10 cellular contexts compared by ENCODE assay signal in genomic region chr20:29878777-29879442, GRCh38.
A peak's percentile ranks its signal among the peaks of the same experiment; 100 is the strongest.
DNase-seq lines count a peak whose midpoint lies in the region; ATAC-seq and TF ChIP-seq lines count a peak whose summit lies in the region.
"Had no signal": no experiment of that assay in that cellular context is flagged by ENCODE, and none has a peak within 500 bp of the region (broad histone marks: within the 10 kb centered on the region; RNA-seq: fewer than 3 reads in every experiment).

No MANE protein-coding gene starts in this region.

- ATAC-seq in GM21390 (IDR thresholded peaks at IDR 0.05; ENCODE audit: unreplicated experiment) (peak; percentile 50), GM21723 (IDR thresholded peaks at IDR 0.05; ENCODE audit: unreplicated experiment) (no peak)
- ATAC-seq in activated naive CD4-positive, alpha-beta T cell treated with anti-CD3 and anti-CD28 coated beads, Interleukin-2, amount 50 U/mL, for 72 hours, result peak in 1 of 2 donors; percentile 49

- no peak overlapping the region for H3K27ac ChIP-seq in hepatocyte

- no peaks in the 10 kb centered on the region for H3K9me2 ChIP-seq in hepatocyte (replicated peaks; ENCODE audit: insufficient read depth)

- no peaks in the 10 kb centered on the region for H4K20me1 ChIP-seq in hepatocyte (ENCODE audit: insufficient read depth, poor library complexity, severe bottlenecking)

- H3K79me2 ChIP-seq in hepatocyte, result no peaks in the 10 kb centered on the region

- H3K4me1 ChIP-seq in hepatocyte (ENCODE audit: insufficient read depth), result no peaks in the 10 kb centered on the region

- H2AFZ ChIP-seq in hepatocyte, result no peak overlapping the region

- no peak overlapping the region for H3K4me3 ChIP-seq in hepatocyte

- WGBS in hepatocyte (ENCODE audit: low lambda C conversion rate, missing lambda C conversion rate), result 73% methylated on average over 24 of the region's 24 CpGs

- H3K36me3 ChIP-seq in hepatocyte (replicated peaks; ENCODE audit: insufficient read depth, low read depth), result no peaks in the 10 kb centered on the region

- TF ChIP-seq CTCF in hepatocyte (IDR thresholded peaks at IDR 0.05; ENCODE audit: poor library complexity), result no peak

- no peaks in the 10 kb centered on the region for H3K27me3 ChIP-seq in hepatocyte

- H3K36me3 Mint-ChIP-seq in activated naive CD4-positive, alpha-beta T cell treated with anti-CD3 and anti-CD28 coated beads, Interleukin-2, amount 50 U/mL, for 72 hours, result peaks cover 34 to 35% of the 10 kb centered on the region in 2 donors

- no peak overlapping the region for H3K27ac Mint-ChIP-seq in activated naive CD4-positive, alpha-beta T cell treated with anti-CD3 and anti-CD28 coated beads, Interleukin-2, amount 50 U/mL, for 72 hours
- H3K27ac Mint-ChIP-seq: T-helper 1 cell treated with Interleukin-12 subunit alpha and Interleukin-12 subunit beta and Interleukin-4 antibody, amounts not matched to agents 30 μg/mL and 1 μg/mL, for 36 hours had no signal

- no peak overlapping the region for H3K4me2 ChIP-seq in hepatocyte

- DNase-seq in ELF-1 (ENCODE audit: low read depth, low spot score), result peak; percentile 4
- peak; percentile 18 to 58 for DNase-seq in activated naive CD4-positive, alpha-beta T cell treated with anti-CD3 and anti-CD28 coated beads, Interleukin-2, amount 50 U/mL, for 72 hours (ENCODE audit: low spot score in 2 of 2)
- peak; percentile 90 for DNase-seq in mesenteric fat pad (ENCODE audit: low spot score)
- DNase-seq in hepatic stellate cell (ENCODE audit: low spot score), result no peak
- DNase-seq in hepatocyte (ENCODE audit: low spot score), result no peak
- no peak for DNase-seq in occipital lobe (lab: John Stamatoyannopoulos, UW)
- DNase-seq: NCI-H2171 had no signal

- H3K9me3 ChIP-seq in hepatocyte (ENCODE audit: low read depth), result peaks cover 2% of the 10 kb centered on the region

- H3K9me3 Mint-ChIP-seq in activated naive CD4-positive, alpha-beta T cell treated with anti-CD3 and anti-CD28 coated beads, Interleukin-2, amount 50 U/mL, for 72 hours, result peaks cover 36 to 42% of the 10 kb centered on the region in 2 donors

Comparison
In these comparisons a context has a peak if more than half of its experiments do, and no peak if none do; other contexts are left out.
1. DNase-seq: peak in ELF-1 (single experiment), activated naive CD4-positive, alpha-beta T cell treated with anti-CD3 and anti-CD28 coated beads, Interleukin-2, amount 50 U/mL, for 72 hours (2 of 2) and mesenteric fat pad (single experiment); none in hepatic stellate cell (single experiment), hepatocyte (single experiment) and occipital lobe (single experiment).